In the genomic region with DNA sequence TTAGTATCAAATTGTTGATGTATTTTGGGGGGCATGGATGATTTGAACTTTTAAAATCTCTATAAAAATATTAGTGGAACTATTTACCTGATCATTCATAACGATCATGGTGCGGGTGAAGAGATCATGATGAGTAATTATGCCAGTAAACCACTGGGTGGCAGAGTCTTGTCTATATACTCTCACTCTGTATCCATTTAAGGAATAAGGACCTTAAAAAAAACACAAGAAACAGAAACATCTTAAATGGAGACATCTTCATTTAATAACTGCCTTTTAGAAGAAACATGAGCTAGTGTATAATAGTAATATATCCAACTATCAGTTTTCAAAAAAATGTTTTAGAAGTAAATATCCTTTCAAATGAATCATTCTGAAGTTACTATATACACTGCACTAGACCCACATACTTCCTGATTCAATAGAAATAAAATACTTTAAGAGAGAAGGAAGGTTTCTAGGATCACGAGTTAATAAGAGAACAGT, we compare ENCODE assay signal across 8 cellular contexts.
DNase-seq lines count a peak whose midpoint lies in the region; ATAC-seq and TF ChIP-seq lines count a peak whose summit lies in the region.

No MANE protein-coding gene starts in this region.

- H4K8ac ChIP-seq in neuronal stem cell (ENCODE audit: low read depth, low read length), result no peak overlapping the region

- in situ Hi-C loops in gastrocnemius medialis (cut with MboI; ENCODE audit: low sequenced_read_pairs in 4 of 4), result loop anchor here in 3 of 4 donors (5.0 to 25.0 kb wide), 7 partner anchors 245 to 498 kb away; partner anchors contain the start of gene JMJD1C (in 2 of the 3)

- peak overlapping the region in 3 of 7 donors; percentile 15 to 57 (median 32) for H3K27ac Mint-ChIP-seq in CD14-positive monocyte
- H3K27ac Mint-ChIP-seq in activated naive CD8-positive, alpha-beta T cell treated with anti-CD3 and anti-CD28 coated beads for 36 hours, result peak overlapping the region; percentile 11

- H3K79me1 ChIP-seq in neuronal stem cell (ENCODE audit: low read depth, low read length), result no peaks in the 10 kb centered on the region

- no peak overlapping the region for H2AK5ac ChIP-seq in neuronal stem cell (ENCODE audit: low read depth, low read length)

- H3K9me3 ChIP-seq in cardiac muscle cell (ENCODE audit: low read depth) (no peaks in the 10 kb centered on the region), gastrocnemius medialis (no peaks in the 10 kb centered on the region), neuronal stem cell (replicated peaks in 1 of 2; ENCODE audit: control insufficient read depth in 2 of 2, insufficient read depth in 1 of 2, low read depth in 1 of 2, low read length in 2 of 2) (peaks cover 0 to under 1% of the 10 kb centered on the region in 2 donors)

- no peak overlapping the region for H2BK120ac ChIP-seq in neuronal stem cell (ENCODE audit: low read depth, low read length)

- H2BK5ac ChIP-seq in neuronal stem cell (ENCODE audit: low read length), result no peak overlapping the region

- no peak overlapping the region for H2BK15ac ChIP-seq in neuronal stem cell (ENCODE audit: low read length)

- no peak overlapping the region for H4K91ac ChIP-seq in neuronal stem cell (ENCODE audit: low read depth, low read length, poor library complexity)

- no peak for TF ChIP-seq POLR2A in gastrocnemius medialis (IDR thresholded peaks at IDR 0.05)

- DNase-seq in CD14-positive monocyte (ENCODE audit: low spot score) (no peak), NCI-H2081 treated with DMSO at 0.1 percent for 48 hours (lab: John Stamatoyannopoulos, UW) (peak; percentile 8), cardiac muscle cell (ENCODE audit: low read depth in 1 of 2, low spot score in 1 of 2) (peak; percentile 68 to 69), gastrocnemius medialis (no peak), neuronal stem cell (ENCODE audit: low spot score) (no peak)
- DNase-seq in activated naive CD8-positive, alpha-beta T cell treated with anti-CD3 and anti-CD28 coated beads for 36 hours, result no peak

- H3K18ac ChIP-seq in neuronal stem cell (ENCODE audit: low read length), result no peak overlapping the region

- no peaks in the 10 kb centered on the region for H3K27me3 Mint-ChIP-seq in CD14-positive monocyte (ENCODE audit: low read depth in 3 of 3)
- no peaks in the 10 kb centered on the region for H3K27me3 Mint-ChIP-seq in activated naive CD8-positive, alpha-beta T cell treated with anti-CD3 and anti-CD28 coated beads for 36 hours

- H3K9ac ChIP-seq in neuronal stem cell (ENCODE audit: low read depth, low read length, poor library complexity), result no peak overlapping the region

- peaks cover 46 to 56% of the 10 kb centered on the region in 2 donors for H3K36me3 Mint-ChIP-seq in CD14-positive monocyte
- H3K36me3 Mint-ChIP-seq in activated naive CD8-positive, alpha-beta T cell treated with anti-CD3 and anti-CD28 coated beads for 36 hours, result peaks cover 46% of the 10 kb centered on the region

- no peaks in the 10 kb centered on the region for H3K27me3 ChIP-seq in cardiac muscle cell
- H3K27me3 ChIP-seq in gastrocnemius medialis, result no peaks in the 10 kb centered on the region
- no peaks in the 10 kb centered on the region for H3K27me3 ChIP-seq in neuronal stem cell (ENCODE audit: control insufficient read depth in 3 of 3, insufficient read depth in 3 of 3, low read depth in 1 of 3, low read length in 3 of 3)

- H3K4me1 Mint-ChIP-seq in CD14-positive monocyte, result peaks cover 53% of the 10 kb centered on the region
- H3K4me1 Mint-ChIP-seq in activated naive CD8-positive, alpha-beta T cell treated with anti-CD3 and anti-CD28 coated beads for 36 hours, result peaks cover 49% of the 10 kb centered on the region

- H3K4me1 ChIP-seq in cardiac muscle cell (ENCODE audit: low read depth) (peaks cover 20% of the 10 kb centered on the region), gastrocnemius medialis (peaks cover 0 to 26% of the 10 kb centered on the region in 2 donors), neuronal stem cell (ENCODE audit: control insufficient read depth in 2 of 2, insufficient read depth in 1 of 2, low read depth in 1 of 2, low read length in 2 of 2) (no peaks in the 10 kb centered on the region)

- no CpG with 5 or more reads among the region's 3 CpGs for WGBS in neuronal stem cell (ENCODE audit: extremely low coverage in 2 of 2, insufficient read length in 2 of 2, insufficient replicate concordance in 1 of 2), 2 donors

- peaks cover 27% of the 10 kb centered on the region for H3K36me3 ChIP-seq in cardiac muscle cell
- peaks cover 0 to 17% of the 10 kb centered on the region in 2 donors for H3K36me3 ChIP-seq in gastrocnemius medialis
- peaks cover 8 to 52% of the 10 kb centered on the region in 2 donors for H3K36me3 ChIP-seq in neuronal stem cell (replicated peaks in 1 of 2; ENCODE audit: control insufficient read depth in 2 of 2, insufficient read depth in 2 of 2, low read length in 2 of 2)

- no peak overlapping the region for H3K4me3 Mint-ChIP-seq in CD14-positive monocyte
- H3K4me3 Mint-ChIP-seq in activated naive CD8-positive, alpha-beta T cell treated with anti-CD3 and anti-CD28 coated beads for 36 hours, result no peak overlapping the region

- peak; percentile 73 for TF ChIP-seq CTCF in CD14-positive monocyte (IDR thresholded peaks at IDR 0.05)
- peak; percentile 55 for TF ChIP-seq CTCF in cardiac muscle cell (IDR thresholded peaks at IDR 0.05; ENCODE audit: low read depth, low read length)
- TF ChIP-seq CTCF in gastrocnemius medialis (IDR thresholded peaks at IDR 0.05 in 4 of 5, conservative IDR thresholded peaks at IDR 0.05 in 1 of 5), result peak; percentile 62 to 79 (median 67)

- H3K14ac ChIP-seq in neuronal stem cell (ENCODE audit: low read length), result no peak overlapping the region

- H2BK12ac ChIP-seq in neuronal stem cell (ENCODE audit: low read length), result no peak overlapping the region

- peak overlapping the region; percentile 42 for H3K27ac ChIP-seq in cardiac muscle cell
- peak overlapping the region in 3 of 4 donors; percentile 10 to 24 (median 23) for H3K27ac ChIP-seq in gastrocnemius medialis
- no peak overlapping the region for H3K27ac ChIP-seq in neuronal stem cell (replicated peaks; ENCODE audit: low read length)

- H2AFZ ChIP-seq in neuronal stem cell (ENCODE audit: low read length), result no peak overlapping the region

- H3K4me3 ChIP-seq in cardiac muscle cell (no peak overlapping the region), gastrocnemius medialis (no peak overlapping the region), neuronal stem cell (ENCODE audit: low read length in 2 of 2) (no peak overlapping the region)

- no peak overlapping the region for H3K4ac ChIP-seq in neuronal stem cell (ENCODE audit: low read length)

- H3K23ac ChIP-seq in neuronal stem cell (ENCODE audit: low read depth, low read length, poor library complexity), result no peak overlapping the region

- ATAC-seq in GM18499 (IDR thresholded peaks at IDR 0.05; ENCODE audit: insufficient read depth, unreplicated experiment) (peak; percentile 50), HG02798 (IDR thresholded peaks at IDR 0.05; ENCODE audit: poor library complexity, unreplicated experiment) (peak; percentile 86), gastrocnemius medialis (peak; percentile 78 to 90)

- H3K9me3 Mint-ChIP-seq in CD14-positive monocyte, result no peaks in the 10 kb centered on the region
- peaks cover 10% of the 10 kb centered on the region for H3K9me3 Mint-ChIP-seq in activated naive CD8-positive, alpha-beta T cell treated with anti-CD3 and anti-CD28 coated beads for 36 hours

- intact Hi-C loops in CD14-positive monocyte (cut with micrococcal nuclease), result no loop called here
- intact Hi-C loops in gastrocnemius medialis (cut with DNase I; ENCODE audit: low total_unique reads), result loop anchor here (1.0 to 5.0 kb wide), 5 partner anchors 52 to 504 kb away; partner anchors contain the start of gene REEP3

- H3K4me2 ChIP-seq in neuronal stem cell (ENCODE audit: insufficient read depth, low read length, poor library complexity, severe bottlenecking), result no peak overlapping the region

Comparison
In these comparisons a context has a peak if more than half of its experiments do, and no peak if none do; other contexts are left out.
1. DNase-seq: peak in NCI-H2081 treated with DMSO at 0.1 percent for 48 hours (single experiment) and cardiac muscle cell (2 of 2); none in CD14-positive monocyte (single experiment), activated naive CD8-positive, alpha-beta T cell treated with anti-CD3 and anti-CD28 coated beads for 36 hours (single experiment), gastrocnemius medialis (0 of 2) and neuronal stem cell (single experiment).
2. Peak in every context shown above with its lines, with median percentiles within 50 percentile points of each other: CTCF ChIP-seq and ATAC-seq.